1 cellular context compared by ENCODE assay signal in genomic region chr6:125872259-125872921, GRCh38.
A peak's percentile ranks its signal among the peaks of the same experiment; 100 is the strongest.
TF ChIP-seq lines count a peak whose summit lies in the region.

No MANE protein-coding gene starts in this region.

TF ChIP-seq in K562, 482 proteins besides CTCF, POLR2A, EP300 and RAD21 (continued from another document and continues in another):
- TF ChIP-seq RNF219 (CRISPR knock-in tag; IDR thresholded peaks at IDR 0.05) = no peak
- TF ChIP-seq HDAC1 (IDR thresholded peaks at IDR 0.05) = 0 out of 4 replicates have a peak, but pooled peaks of 1 of the 2 experiments have one; percentile 39
- TF ChIP-seq ZBTB26 (CRISPR knock-in tag; IDR thresholded peaks at IDR 0.05) = no peak
- no peak for TF ChIP-seq NR2F6 (CRISPR knock-in tag; IDR thresholded peaks at IDR 0.05)
- TF ChIP-seq U2AF2 (optimal IDR thresholded peaks at IDR 0.05; ENCODE audit: low read depth, low read length) = no peak
- peak; percentile 88 for TF ChIP-seq ARID1B (IDR thresholded peaks at IDR 0.05)
- TF ChIP-seq SMARCA4 (IDR thresholded peaks at IDR 0.05) = peak; percentile 62
- peak; percentile 81 for TF ChIP-seq DPF2 (IDR thresholded peaks at IDR 0.05)
- TF ChIP-seq TAF15 (IDR thresholded peaks at IDR 0.05; ENCODE audit: low read depth, low read length) = no peak
- TF ChIP-seq TARDBP (IDR thresholded peaks at IDR 0.05) = no peak
- TF ChIP-seq NELFE (IDR thresholded peaks at IDR 0.05; ENCODE audit: insufficient read depth, insufficient read length) = no peak
- no peak for TF ChIP-seq HEY1 (CRISPR knock-in tag; IDR thresholded peaks at IDR 0.05; ENCODE audit: borderline replicate concordance)
- peak; percentile 63 for TF ChIP-seq EHMT2 (IDR thresholded peaks at IDR 0.05)
- TF ChIP-seq CBX3 (IDR thresholded peaks at IDR 0.05; ENCODE audit: borderline replicate concordance in 1 of 2, low read length in 2 of 2) = peak in 1 of 2 experiments; percentile 51; a peak in 1 of 3 replicates
- TF ChIP-seq MAZ (CRISPR knock-in tag; conservative IDR thresholded peaks at IDR 0.05 in 1 of 2, IDR thresholded peaks at IDR 0.05 in 1 of 2) = no peak
- no peak for TF ChIP-seq NCOA2 (IDR thresholded peaks at IDR 0.05; ENCODE audit: partially characterized antibody in 2 of 2)
- peak; percentile 56; the same call in 1 of the 2 replicates for TF ChIP-seq KLF16 (IDR thresholded peaks at IDR 0.05)
- TF ChIP-seq PML (IDR thresholded peaks at IDR 0.05; ENCODE audit: low read length) = peak; percentile 44; the same call in 1 of the 2 replicates
- no peak for TF ChIP-seq ELK3 (CRISPR knock-in tag; IDR thresholded peaks at IDR 0.05)
- no peak; the same call in 1 of the 2 replicates for TF ChIP-seq CREB1 (IDR thresholded peaks at IDR 0.05)
- no peak for TF ChIP-seq CREB1 (CRISPR knock-in tag; IDR thresholded peaks at IDR 0.05)
- TF ChIP-seq, protein P1, sequence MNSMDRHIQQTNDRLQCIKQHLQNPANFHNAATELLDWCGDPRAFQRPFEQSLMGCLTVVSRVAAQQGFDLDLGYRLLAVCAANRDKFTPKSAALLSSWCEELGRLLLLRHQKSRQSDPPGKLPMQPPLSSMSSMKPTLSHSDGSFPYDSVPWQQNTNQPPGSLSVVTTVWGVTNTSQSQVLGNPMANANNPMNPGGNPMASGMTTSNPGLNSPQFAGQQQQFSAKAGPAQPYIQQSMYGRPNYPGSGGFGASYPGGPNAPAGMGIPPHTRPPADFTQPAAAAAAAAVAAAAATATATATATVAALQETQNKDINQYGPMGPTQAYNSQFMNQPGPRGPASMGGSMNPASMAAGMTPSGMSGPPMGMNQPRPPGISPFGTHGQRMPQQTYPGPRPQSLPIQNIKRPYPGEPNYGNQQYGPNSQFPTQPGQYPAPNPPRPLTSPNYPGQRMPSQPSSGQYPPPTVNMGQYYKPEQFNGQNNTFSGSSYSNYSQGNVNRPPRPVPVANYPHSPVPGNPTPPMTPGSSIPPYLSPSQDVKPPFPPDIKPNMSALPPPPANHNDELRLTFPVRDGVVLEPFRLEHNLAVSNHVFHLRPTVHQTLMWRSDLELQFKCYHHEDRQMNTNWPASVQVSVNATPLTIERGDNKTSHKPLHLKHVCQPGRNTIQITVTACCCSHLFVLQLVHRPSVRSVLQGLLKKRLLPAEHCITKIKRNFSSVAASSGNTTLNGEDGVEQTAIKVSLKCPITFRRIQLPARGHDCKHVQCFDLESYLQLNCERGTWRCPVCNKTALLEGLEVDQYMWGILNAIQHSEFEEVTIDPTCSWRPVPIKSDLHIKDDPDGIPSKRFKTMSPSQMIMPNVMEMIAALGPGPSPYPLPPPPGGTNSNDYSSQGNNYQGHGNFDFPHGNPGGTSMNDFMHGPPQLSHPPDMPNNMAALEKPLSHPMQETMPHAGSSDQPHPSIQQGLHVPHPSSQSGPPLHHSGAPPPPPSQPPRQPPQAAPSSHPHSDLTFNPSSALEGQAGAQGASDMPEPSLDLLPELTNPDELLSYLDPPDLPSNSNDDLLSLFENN (IDR thresholded peaks at IDR 0.05; ENCODE audit: low read depth in 2 of 2, low read length in 2 of 2) = peak in 1 of 2 experiments; percentile 43; a peak in 1 of 4 replicates
- no peak for TF ChIP-seq ZNF778 (CRISPR knock-in tag; IDR thresholded peaks at IDR 0.05)
- 0 out of 2 replicates have a peak, but pooled peaks have one; percentile 1 for TF ChIP-seq MAFF (IDR thresholded peaks at IDR 0.05; ENCODE audit: low read length)
- no peak for TF ChIP-seq RBM17 (IDR thresholded peaks at IDR 0.05; ENCODE audit: borderline replicate concordance, low read depth, low read length)
- no peak for TF ChIP-seq JUNB (CRISPR knock-in tag; conservative IDR thresholded peaks at IDR 0.05)
- no peak for TF ChIP-seq TEAD2 (tag; IDR thresholded peaks at IDR 0.05)
- peak; percentile 22 to 26; a peak in 1 of 4 replicates for TF ChIP-seq TBL1XR1 (IDR thresholded peaks at IDR 0.05; ENCODE audit: low read length in 2 of 2)
- no peak for TF ChIP-seq CAMTA2 (CRISPR knock-in tag; conservative IDR thresholded peaks at IDR 0.05)
- no peak for TF ChIP-seq ZBTB11 (CRISPR knock-in tag; IDR thresholded peaks at IDR 0.05)
- TF ChIP-seq ELF2 (CRISPR knock-in tag; IDR thresholded peaks at IDR 0.05) = no peak
- 0 out of 2 replicates have a peak, but pooled peaks have one; percentile 18 for TF ChIP-seq ZNF592 (IDR thresholded peaks at IDR 0.05)
- TF ChIP-seq ZNF589 (CRISPR knock-in tag; IDR thresholded peaks at IDR 0.05; ENCODE audit: low read depth) = no peak
- no peak for TF ChIP-seq E2F5 (CRISPR knock-in tag; IDR thresholded peaks at IDR 0.05)
- TF ChIP-seq, protein P2, sequence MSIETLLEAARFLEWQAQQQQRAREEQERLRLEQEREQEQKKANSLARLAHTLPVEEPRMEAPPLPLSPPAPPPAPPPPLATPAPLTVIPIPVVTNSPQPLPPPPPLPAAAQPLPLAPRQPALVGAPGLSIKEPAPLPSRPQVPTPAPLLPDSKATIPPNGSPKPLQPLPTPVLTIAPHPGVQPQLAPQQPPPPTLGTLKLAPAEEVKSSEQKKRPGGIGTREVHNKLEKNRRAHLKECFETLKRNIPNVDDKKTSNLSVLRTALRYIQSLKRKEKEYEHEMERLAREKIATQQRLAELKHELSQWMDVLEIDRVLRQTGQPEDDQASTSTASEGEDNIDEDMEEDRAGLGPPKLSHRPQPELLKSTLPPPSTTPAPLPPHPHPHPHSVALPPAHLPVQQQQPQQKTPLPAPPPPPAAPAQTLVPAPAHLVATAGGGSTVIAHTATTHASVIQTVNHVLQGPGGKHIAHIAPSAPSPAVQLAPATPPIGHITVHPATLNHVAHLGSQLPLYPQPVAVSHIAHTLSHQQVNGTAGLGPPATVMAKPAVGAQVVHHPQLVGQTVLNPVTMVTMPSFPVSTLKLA (conservative IDR thresholded peaks at IDR 0.05) = 0 out of 4 replicates have a peak, but pooled peaks of 1 of the 2 experiments have one; percentile 21
- no peak for TF ChIP-seq ZNF57 (CRISPR knock-in tag; IDR thresholded peaks at IDR 0.05)
- peak; percentile 68 for TF ChIP-seq NCOR1 (IDR thresholded peaks at IDR 0.05)
- no peak for TF ChIP-seq HSF4 (CRISPR knock-in tag; IDR thresholded peaks at IDR 0.05; ENCODE audit: borderline replicate concordance)
- TF ChIP-seq, protein P3, sequence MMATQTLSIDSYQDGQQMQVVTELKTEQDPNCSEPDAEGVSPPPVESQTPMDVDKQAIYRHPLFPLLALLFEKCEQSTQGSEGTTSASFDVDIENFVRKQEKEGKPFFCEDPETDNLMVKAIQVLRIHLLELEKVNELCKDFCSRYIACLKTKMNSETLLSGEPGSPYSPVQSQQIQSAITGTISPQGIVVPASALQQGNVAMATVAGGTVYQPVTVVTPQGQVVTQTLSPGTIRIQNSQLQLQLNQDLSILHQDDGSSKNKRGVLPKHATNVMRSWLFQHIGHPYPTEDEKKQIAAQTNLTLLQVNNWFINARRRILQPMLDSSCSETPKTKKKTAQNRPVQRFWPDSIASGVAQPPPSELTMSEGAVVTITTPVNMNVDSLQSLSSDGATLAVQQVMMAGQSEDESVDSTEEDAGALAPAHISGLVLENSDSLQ (IDR thresholded peaks at IDR 0.05) = peak; percentile 63
- TF ChIP-seq TAL1 (IDR thresholded peaks at IDR 0.05) = peak; percentile 72
